In genomic region chr5:35947085-35947484, GRCh38 we compare ENCODE assay signal across 35 cellular contexts. TPM values are rescaled to one million over a fixed set of nuclear protein-coding genes. Genes with fewer than 3 reads are reported as not detected.
"Had no signal": no experiment of that assay in that cellular context is flagged by ENCODE, and none has a peak within 500 bp of the region (broad histone marks: within the 10 kb centered on the region; RNA-seq: fewer than 3 reads in every experiment).

No MANE protein-coding gene starts in this region.

- H3K4me3 ChIP-seq: ascending aorta, cardiac muscle cell had no signal

- H3K9me3 ChIP-seq: ascending aorta had no signal

- H3K27me3 ChIP-seq: ascending aorta, cardiac muscle cell had no signal

- DNase-seq: activated CD4-positive, alpha-beta memory T cell treated with anti-CD3 and anti-CD28 coated beads, Interleukin-2, amount 10 ng/mL, durations not matched to agents 7 days and 5 days; activated CD4-positive, alpha-beta T cell treated with anti-CD3 and anti-CD28 coated beads for 1 hour; activated CD4-positive, alpha-beta T cell treated with anti-CD3 and anti-CD28 coated beads for 36 hours; activated CD4-positive, alpha-beta T cell treated with anti-CD3 and anti-CD28 coated beads for 48 hours; activated CD4-positive, alpha-beta T cell treated with anti-CD3 and anti-CD28 coated beads, Interleukin-2, amount 10 ng/mL, durations not matched to agents 7 days and 5 days; activated CD4-positive, alpha-beta T cell treated with anti-CD3 and anti-CD28 coated beads, Interleukin-2, amount 50 U/mL, for 48 hours; activated CD4-positive, CD25-positive, alpha-beta regulatory T cell; activated CD8-positive, alpha-beta memory T cell treated with anti-CD3 and anti-CD28 coated beads for 24 hours; activated CD8-positive, alpha-beta memory T cell treated with anti-CD3 and anti-CD28 coated beads, Interleukin-2, amount 10 ng/mL, durations not matched to agents 7 days and 5 days; activated CD8-positive, alpha-beta memory T cell treated with anti-CD3 and anti-CD28 coated beads, Interleukin-2, amount 50 U/mL, for 48 hours; activated CD8-positive, alpha-beta T cell treated with anti-CD3 and anti-CD28 coated beads, Interleukin-2, amount 10 ng/mL, durations not matched to agents 7 days and 5 days; activated effector memory CD4-positive, alpha-beta T cell treated with Interleukin-2 at 50 U/mL for 16 hours; activated gamma-delta T cell; activated naive CD4-positive, alpha-beta T cell treated with anti-CD3 and anti-CD28 coated beads, Interleukin-2, amount 10 ng/mL, durations not matched to agents 7 days and 5 days; activated naive CD4-positive, alpha-beta T cell treated with Interleukin-2 at 50 U/mL for 16 hours; activated naive CD8-positive, alpha-beta T cell treated with anti-CD3 and anti-CD28 coated beads, Interleukin-2, amount 10 ng/mL, durations not matched to agents 7 days and 5 days; activated naive CD8-positive, alpha-beta T cell treated with anti-CD3 and anti-CD28 coated beads, Interleukin-2, amount 50 U/mL, for 24 hours; activated T-cell treated with anti-CD3 and anti-CD28 coated beads, Interleukin-2, amount 50 U/mL, for 24 hours; activated T-cell treated with anti-CD3 and anti-CD28 coated beads, Interleukin-2, amount 50 U/mL, for 48 hours; amygdala; anterior cingulate cortex; caudate nucleus; cerebellar nuclear complex; T-helper 2 cell; T-helper 9 cell; WERI-Rb-1 had no signal

- H3K27ac ChIP-seq: ascending aorta, cardiac muscle cell, WERI-Rb-1 had no signal

- FAIRE-seq: bronchial epithelial cell, TTC549 had no signal

- H3K36me3 ChIP-seq: ascending aorta, cardiac muscle cell, WERI-Rb-1 had no signal

- ATAC-seq: activated CD4-positive, alpha-beta T cell treated with anti-CD3 and anti-CD28 coated beads for 36 hours; activated CD4-positive, CD25-positive, alpha-beta regulatory T cell treated with anti-CD3 and anti-CD28 coated beads, Interleukin-2, amount 50 U/mL, for 24 hours; activated CD8-positive, alpha-beta memory T cell treated with anti-CD3 and anti-CD28 coated beads, Interleukin-2, amount 10 ng/mL, durations not matched to agents 7 days and 5 days; activated CD8-positive, alpha-beta T cell treated with anti-CD3 and anti-CD28 coated beads, Interleukin-2, amount 10 ng/mL, durations not matched to agents 7 days and 5 days; activated naive CD8-positive, alpha-beta T cell treated with anti-CD3 and anti-CD28 coated beads, Interleukin-2, amount 50 U/mL, for 24 hours; WTC11 had no signal

- H3K4me1 ChIP-seq: ascending aorta had no signal

RNA-seq across cellular contexts. Expression of gene CAPSL, which starts 8.7 kb away (rescaled TPM):
- total RNA-seq: activated CD4-positive, alpha-beta memory T cell treated with anti-CD3 and anti-CD28 coated beads, Interleukin-2, amount 10 ng/mL, durations not matched to agents 7 days and 5 days; activated CD4-positive, alpha-beta T cell treated with anti-CD3 and anti-CD28 coated beads, Interleukin-2, amount 10 ng/mL, durations not matched to agents 7 days and 5 days; activated CD8-positive, alpha-beta T cell treated with anti-CD3 and anti-CD28 coated beads, Interleukin-2, amount 10 ng/mL, durations not matched to agents 7 days and 5 days; activated naive CD8-positive, alpha-beta T cell treated with anti-CD3 and anti-CD28 coated beads, Interleukin-2, amount 10 ng/mL, durations not matched to agents 7 days and 5 days; ascending aorta; bronchial epithelial cell; cardiac muscle cell; chondrocyte; WTC11 had no signal
- polyA plus RNA-seq: adipose tissue, cardiac muscle cell had no signal

RNA-seq across cellular contexts. Expression of gene UGT3A1, which starts 44.1 kb away (rescaled TPM):
- total RNA-seq: activated CD4-positive, alpha-beta memory T cell treated with anti-CD3 and anti-CD28 coated beads, Interleukin-2, amount 10 ng/mL, durations not matched to agents 7 days and 5 days; activated CD4-positive, alpha-beta T cell treated with anti-CD3 and anti-CD28 coated beads for 36 hours; activated CD4-positive, alpha-beta T cell treated with anti-CD3 and anti-CD28 coated beads, Interleukin-2, amount 10 ng/mL, durations not matched to agents 7 days and 5 days; activated CD8-positive, alpha-beta memory T cell treated with anti-CD3 and anti-CD28 coated beads, Interleukin-2, amount 10 ng/mL, durations not matched to agents 7 days and 5 days; activated CD8-positive, alpha-beta T cell treated with anti-CD3 and anti-CD28 coated beads, Interleukin-2, amount 10 ng/mL, durations not matched to agents 7 days and 5 days; activated naive CD8-positive, alpha-beta T cell treated with anti-CD3 and anti-CD28 coated beads, Interleukin-2, amount 10 ng/mL, durations not matched to agents 7 days and 5 days; activated T-helper 2 cell treated with anti-CD3 and anti-CD28 coated beads, Interferon-gamma antibody, Interleukin-2, Interleukin-4, amounts not matched to agents 10 μg/mL and 5 μg/mL and 100 μg/mL, durations not matched to agents 14 hours and 24 hours and 36 hours; ascending aorta; bronchial epithelial cell; chondrocyte had no signal
- polyA plus RNA-seq: adipose tissue, cardiac muscle cell had no signal
